Comparison of ENCODE assay signal across 21 cellular contexts in the genomic region with DNA sequence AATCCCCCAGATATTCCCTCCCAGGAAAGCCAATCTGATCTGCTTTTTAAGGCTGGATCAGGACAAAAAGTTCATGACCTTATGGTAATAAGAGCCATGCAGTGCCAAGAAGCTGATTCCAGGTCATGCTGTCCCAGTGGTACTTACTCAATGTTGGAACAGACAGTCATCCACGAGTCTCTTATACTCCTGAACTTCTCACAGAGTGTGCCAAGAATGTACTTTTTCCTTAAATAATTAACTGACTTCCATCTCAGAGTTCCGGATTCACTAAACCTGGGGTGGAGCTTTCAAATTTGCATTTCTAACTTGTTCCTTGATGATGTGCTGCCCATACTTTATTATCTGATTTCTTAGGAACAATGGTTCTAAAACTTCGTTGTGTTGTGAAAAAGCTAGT. TPM values are rescaled to one million over a fixed set of nuclear protein-coding genes. Genes with fewer than 3 reads are reported as not detected.
DNase-seq lines count a peak whose midpoint lies in the region; ATAC-seq, FAIRE-seq and TF ChIP-seq lines count a peak whose summit lies in the region.
"Had no signal": no experiment of that assay in that cellular context is flagged by ENCODE, and none has a peak within 500 bp of the region (broad histone marks: within the 10 kb centered on the region; RNA-seq: fewer than 3 reads in every experiment).

No MANE protein-coding gene starts in this region.

- peaks cover 15% of the 10 kb centered on the region for H3K27me3 Mint-ChIP-seq in Calu3 (ENCODE audit: unreplicated experiment)

- H3K56ac ChIP-seq in mesendoderm (ENCODE audit: low read length): no peak overlapping the region

- H2AK5ac ChIP-seq in mesendoderm (ENCODE audit: low read length): no peak overlapping the region

- no peak overlapping the region for H3K23ac ChIP-seq in mesendoderm (ENCODE audit: low read length)

- peaks cover 19% of the 10 kb centered on the region for H3K36me3 Mint-ChIP-seq in Calu3 (ENCODE audit: insufficient read depth, unreplicated experiment)
- H3K36me3 Mint-ChIP-seq: CD4-positive, alpha-beta memory T cell had no signal

- H3K4me3 ChIP-seq in kidney (ENCODE audit: low read length in 2 of 2) (peak overlapping the region in 1 of 2 donors; percentile 26), mesendoderm (ENCODE audit: low read length) (no peak overlapping the region), Karpas-422 (ENCODE audit: low read length) (no peak overlapping the region)
- H3K4me3 ChIP-seq: K562 had no signal

- TF ChIP-seq CTCF in 22Rv1 (IDR thresholded peaks at IDR 0.05) (no peak), Calu3 (IDR thresholded peaks at IDR 0.05; ENCODE audit: unreplicated experiment) (no peak), kidney (IDR thresholded peaks at IDR 0.05; ENCODE audit: borderline replicate concordance, extremely low read depth, insufficient read depth) (no peak)

- no peak overlapping the region for H2BK5ac ChIP-seq in mesendoderm (ENCODE audit: low read length)

- no peaks in the 10 kb centered on the region for H3K27me3 ChIP-seq in mesendoderm (ENCODE audit: insufficient read depth, low read length, poor library complexity)
- H3K27me3 ChIP-seq in Karpas-422 (ENCODE audit: low read length): no peaks in the 10 kb centered on the region

- CTCF ChIA-PET in Calu3 (lab: Charles Lee): interaction anchor here (0.8 kb wide), 2 partner anchors 16 to 1114 kb away, joined by 3 to 4 read pairs; no protein-coding TSS in a partner anchor

- peaks cover 14 to 22% of the 10 kb centered on the region in 2 donors for H3K4me1 ChIP-seq in kidney (ENCODE audit: control insufficient read depth in 1 of 2, insufficient read depth in 1 of 2, low read depth in 1 of 2, low read length in 2 of 2)
- peaks cover 9% of the 10 kb centered on the region for H3K4me1 ChIP-seq in mesendoderm (ENCODE audit: control insufficient read depth, low read depth, low read length)
- H3K4me1 ChIP-seq in Karpas-422 (ENCODE audit: low read length): no peaks in the 10 kb centered on the region
- H3K4me1 ChIP-seq: BE2C had no signal

- H3K4me1 Mint-ChIP-seq in Calu3 (ENCODE audit: low read depth, unreplicated experiment): peaks cover 72% of the 10 kb centered on the region

- no peaks in the 10 kb centered on the region for H4K20me1 ChIP-seq in Karpas-422 (ENCODE audit: insufficient read depth, low read depth, low read length)

- no CpG with 5 or more reads among the region's 3 CpGs for WGBS in mesendoderm (ENCODE audit: extremely low coverage, insufficient coverage, low lambda C conversion rate)

- no peaks in the 10 kb centered on the region for H3K79me1 ChIP-seq in mesendoderm (ENCODE audit: low read length)

- FAIRE-seq in kidney (lab: Jason Lieb, UNC): peak; percentile 27
- FAIRE-seq: GM19239, H1, HTR-8/SVneo, K562 had no signal

- no peak overlapping the region for H3K4me2 ChIP-seq in mesendoderm (ENCODE audit: low read length)
- no peak overlapping the region for H3K4me2 ChIP-seq in Karpas-422 (ENCODE audit: low read depth, low read length, poor library complexity, severe bottlenecking)

- H3K9ac ChIP-seq in kidney (ENCODE audit: low read length in 2 of 2): no peak overlapping the region
- H3K9ac ChIP-seq in mesendoderm (ENCODE audit: low read length): no peak overlapping the region
- H3K9ac ChIP-seq in Karpas-422 (ENCODE audit: low read length): no peak overlapping the region

- H3K27ac ChIP-seq in 22Rv1: 0 out of 2 replicates have a peak overlapping the region, but pooled peaks have one; percentile 63
- peak overlapping the region in 1 of 2 donors; percentile 77 for H3K27ac ChIP-seq in kidney (ENCODE audit: low read depth in 2 of 2, low read length in 2 of 2)
- no peak overlapping the region for H3K27ac ChIP-seq in mesendoderm (ENCODE audit: low read depth, low read length)
- no peak overlapping the region for H3K27ac ChIP-seq in Karpas-422 (ENCODE audit: low read length)

- H3K36me3 ChIP-seq in kidney (ENCODE audit: control insufficient read depth in 1 of 2, insufficient read depth in 2 of 2, low read length in 2 of 2) (no peaks in the 10 kb centered on the region), mesendoderm (ENCODE audit: control insufficient read depth, insufficient read depth, low read length) (no peaks in the 10 kb centered on the region), Karpas-422 (ENCODE audit: insufficient read depth, low read length) (no peaks in the 10 kb centered on the region)
- H3K36me3 ChIP-seq: BE2C had no signal

- peak overlapping the region; percentile 61 for H2BK15ac ChIP-seq in mesendoderm (replicated peaks; ENCODE audit: low read depth)

- H3K4me3 Mint-ChIP-seq in Calu3 (ENCODE audit: low read depth, unreplicated experiment): peak overlapping the region; percentile 23
- H3K4me3 Mint-ChIP-seq: CD4-positive, alpha-beta memory T cell; H9 had no signal

- intact Hi-C loops in Calu3 (cut with micrococcal nuclease; ENCODE audit: unreplicated experiment): loop anchor here (5.0 to 10.0 kb wide), 3 partner anchors 73 to 191 kb away; no protein-coding TSS in a partner anchor
- intact Hi-C loops in kidney (cut with DNase I): no loop called here

- peaks cover 9% of the 10 kb centered on the region for H3K79me2 ChIP-seq in mesendoderm (ENCODE audit: control insufficient read depth, insufficient read depth, low read length)
- H3K79me2 ChIP-seq in Karpas-422 (ENCODE audit: low read length): no peaks in the 10 kb centered on the region

- H3K9me3 Mint-ChIP-seq in Calu3 (ENCODE audit: low read depth, unreplicated experiment): no peaks in the 10 kb centered on the region

- peak; percentile 21 for DNase-seq in Calu3
- DNase-seq in kidney: no peak
- no peak for DNase-seq in mesendoderm
- no peak for DNase-seq in activated CD8-positive, alpha-beta memory T cell treated with anti-CD3 and anti-CD28 coated beads, Interleukin-2, amount 50 U/mL, for 48 hours
- no peak for DNase-seq in NCI-H2029 (lab: John Stamatoyannopoulos, UW)
- no peak for DNase-seq in Karpas-422
- DNase-seq: 8988T; BE2C; C1 segment of cervical spinal cord; CD4-positive, alpha-beta memory T cell; DMS153; DMS79 treated with DMSO at 0.1 percent for 48 hours; GF-D8; H9; IMR-90 had no signal

- H3K9me2 ChIP-seq in Karpas-422 (replicated peaks; ENCODE audit: insufficient read depth, low read length): no peaks in the 10 kb centered on the region

- no peak overlapping the region for H2BK120ac ChIP-seq in mesendoderm (ENCODE audit: low read depth, low read length)

- H2AFZ ChIP-seq in Karpas-422 (ENCODE audit: low read length): no peak overlapping the region

- peak overlapping the region; percentile 44 for H3K18ac ChIP-seq in mesendoderm (ENCODE audit: low read length)

- H4K5ac ChIP-seq in mesendoderm (ENCODE audit: low read length): no peak overlapping the region

- peak overlapping the region; percentile 65 for H3K27ac Mint-ChIP-seq in Calu3 (ENCODE audit: unreplicated experiment)
- H3K27ac Mint-ChIP-seq: CD4-positive, alpha-beta memory T cell; H9 had no signal

- H3K9me3 ChIP-seq in kidney (ENCODE audit: control insufficient read depth in 1 of 2, low read length in 2 of 2): no peaks in the 10 kb centered on the region
- H3K9me3 ChIP-seq in Karpas-422 (ENCODE audit: low read length): peaks cover 4% of the 10 kb centered on the region; the same call in 1 of the 2 replicates
- H3K9me3 ChIP-seq: BE2C had no signal

- no peak overlapping the region for H3K4ac ChIP-seq in mesendoderm (ENCODE audit: low read depth, low read length)

- H4K8ac ChIP-seq in mesendoderm (ENCODE audit: low read depth, low read length): no peak overlapping the region

- no peak for ATAC-seq in GM18873 (IDR thresholded peaks at IDR 0.05; ENCODE audit: low FRiP score, unreplicated experiment)
- ATAC-seq: K562 had no signal

- no TSS peak for BruUV-seq in Calu3 (replicated peaks; lab: Mats Ljungman, UMichigan)

RNA-seq across cellular contexts. Expression of gene P3H2, which starts 3.4 kb away (rescaled TPM):
- total RNA-seq in Calu3 (2022) (5.9 and 7.1 TPM in 2 replicates), kidney (103 TPM)
- polyA plus RNA-seq in kidney (ENCODE audit: insufficient read depth, low read depth, low replicate concordance): 57.2 TPM
- polyA plus RNA-seq in mesendoderm (2013, experiment 1 of 2): 45.6 TPM
- 41.5 TPM for polyA plus RNA-seq in mesendoderm (2013, experiment 2 of 2)
- not detected in 2 replicates for total RNA-seq in Karpas-422 (2014; rRNA removed; shearing (Covaris generic); ENCODE audit: low replicate concordance)
- total RNA-seq: CD4-positive, alpha-beta memory T cell had no signal
- polyA plus RNA-seq: CD4-positive, alpha-beta memory T cell had no signal

Comparison
In these comparisons a context has a peak if more than half of its experiments do, and no peak if none do; other contexts are left out.
1. RNA of gene P3H2, which starts 3.4 kb away (total RNA-seq): 103 TPM in kidney (single experiment); 5.9 to 7.1 TPM in Calu3 and not detected in Karpas-422; every median in the first group is over 10 times any median in the second.